In the genomic region with DNA sequence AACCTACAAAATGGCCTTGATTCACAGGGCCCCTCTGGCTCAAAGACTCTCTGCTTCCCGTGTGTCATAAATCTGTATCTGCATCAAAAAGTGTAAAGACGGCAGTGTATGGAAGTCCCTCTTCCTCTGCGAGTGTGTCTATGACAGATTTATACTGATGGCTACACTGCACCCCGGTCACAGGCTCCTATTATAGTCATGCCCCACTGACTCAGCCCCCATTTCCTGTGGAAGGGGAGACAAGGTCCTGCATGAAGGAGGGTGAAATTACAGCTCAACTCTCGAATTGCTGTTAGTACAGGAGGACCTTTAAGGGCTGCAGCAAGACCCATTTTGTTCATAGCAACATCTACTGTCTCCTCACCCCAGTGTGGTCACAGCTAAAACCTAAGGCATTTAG, we compare ENCODE assay signal across 9 cellular contexts.
DNase-seq lines count a peak whose midpoint lies in the region; ATAC-seq, FAIRE-seq and TF ChIP-seq lines count a peak whose summit lies in the region.
"Had no signal": no experiment of that assay in that cellular context is flagged by ENCODE, and none has a peak within 500 bp of the region (broad histone marks: within the 10 kb centered on the region; RNA-seq: fewer than 3 reads in every experiment).

No MANE protein-coding gene starts in this region.

- FAIRE-seq in pancreas (lab: Jason Lieb, UNC): no peak

- no peaks in the 10 kb centered on the region for H3K9me2 ChIP-seq in Karpas-422 (replicated peaks; ENCODE audit: insufficient read depth, low read length)

- ATAC-seq in pancreas (no peak), GM19452 (IDR thresholded peaks at IDR 0.05; ENCODE audit: unreplicated experiment) (no peak), GM18519 (IDR thresholded peaks at IDR 0.05; ENCODE audit: low FRiP score, unreplicated experiment) (no peak), GM19328 (IDR thresholded peaks at IDR 0.05; ENCODE audit: unreplicated experiment) (no peak)

- H3K4me3 ChIP-seq in GM12865 (ENCODE audit: low read depth, low read length) (no peak overlapping the region), pancreas (no peak overlapping the region), Karpas-422 (ENCODE audit: low read length) (no peak overlapping the region)

- H3K9ac ChIP-seq in Karpas-422 (ENCODE audit: low read length): no peak overlapping the region

- DNase-seq in GM12865 (ENCODE audit: low read depth): peak; percentile 20
- peak; percentile 33 for DNase-seq in NOMO-1 treated with dmso at 0.1 percent for 144 hours (lab: John Stamatoyannopoulos, UW; ENCODE audit: unreplicated experiment)
- DNase-seq in epithelial cell of prostate (ENCODE audit: low read depth, low spot score): no peak
- no peak for DNase-seq in pancreas
- no peak for DNase-seq in Karpas-422
- DNase-seq: midbrain had no signal

- intact Hi-C loops in pancreas (cut with DNase I): no loop called here

- H3K27ac ChIP-seq in epithelial cell of prostate (peak overlapping the region; percentile 76), pancreas (peak overlapping the region in 3 of 4 donors; percentile 33 to 67 (median 62)), Karpas-422 (ENCODE audit: low read length) (no peak overlapping the region)

- no peaks in the 10 kb centered on the region for H3K27me3 ChIP-seq in pancreas
- no peaks in the 10 kb centered on the region for H3K27me3 ChIP-seq in Karpas-422 (ENCODE audit: low read length)

- WGBS in pancreas, 2 donors: 53 to 60% methylated on average over 5 of the region's 5 CpGs

- H3K4me1 ChIP-seq in pancreas (peaks cover 6 to 11% (median 11%) of the 10 kb centered on the region in 3 donors), Karpas-422 (ENCODE audit: low read length) (no peaks in the 10 kb centered on the region)

- H3K36me3 ChIP-seq in pancreas (no peaks in the 10 kb centered on the region), Karpas-422 (ENCODE audit: insufficient read depth, low read length) (no peaks in the 10 kb centered on the region)

- H4K20me1 ChIP-seq in Karpas-422 (ENCODE audit: insufficient read depth, low read depth, low read length): no peaks in the 10 kb centered on the region

- H3K79me2 ChIP-seq in Karpas-422 (ENCODE audit: low read length): no peaks in the 10 kb centered on the region

- no peak overlapping the region for H2AFZ ChIP-seq in Karpas-422 (ENCODE audit: low read length)

- no peak for TF ChIP-seq CTCF in GM12865 (IDR thresholded peaks at IDR 0.05; ENCODE audit: insufficient read depth, low read depth, low read length, missing control alignments)
- TF ChIP-seq CTCF in pancreas (IDR thresholded peaks at IDR 0.05): no peak

- no peak overlapping the region for H3K4me2 ChIP-seq in Karpas-422 (ENCODE audit: low read depth, low read length, poor library complexity, severe bottlenecking)

- H3K9me3 ChIP-seq in pancreas: no peaks in the 10 kb centered on the region
- no peaks in the 10 kb centered on the region for H3K9me3 ChIP-seq in Karpas-422 (ENCODE audit: low read length)

Comparison
In these comparisons a context has a peak if more than half of its experiments do, and no peak if none do; other contexts are left out.
1. DNase-seq: peak in GM12865 (single experiment) and NOMO-1 treated with dmso at 0.1 percent for 144 hours (single experiment); none in epithelial cell of prostate (single experiment), pancreas (0 of 6) and Karpas-422 (single experiment).